ENCODE assay signal across 8 cellular contexts in the genomic region with DNA sequence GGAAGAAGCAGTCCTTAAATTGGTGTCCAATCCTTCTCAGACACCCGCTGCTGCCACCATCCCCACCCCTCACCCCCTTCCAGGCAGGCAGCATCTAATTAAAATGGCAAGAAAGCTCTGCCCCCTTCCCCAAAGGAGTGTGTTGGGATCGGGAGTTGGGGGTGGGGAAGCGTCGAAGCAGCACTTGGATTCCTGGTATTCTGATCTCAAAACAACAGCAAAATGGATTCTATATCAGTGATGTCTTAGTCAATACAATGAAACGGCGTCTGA. TPM values are rescaled to one million over a fixed set of nuclear protein-coding genes. Genes with fewer than 3 reads are reported as not detected.
DNase-seq lines count a peak whose midpoint lies in the region; ATAC-seq lines count a peak whose summit lies in the region.

No MANE protein-coding gene starts in this region.

- peak overlapping the region; percentile 93 for H3K4me3 Mint-ChIP-seq in T-helper 1 cell treated with Interleukin-12 subunit alpha and Interleukin-12 subunit beta and Interleukin-4 antibody, amounts not matched to agents 30 μg/mL and 1 μg/mL, for 36 hours
- peak overlapping the region; percentile 93 for H3K4me3 Mint-ChIP-seq in activated naive CD8-positive, alpha-beta T cell treated with anti-CD3 and anti-CD28 coated beads, Interleukin-2, amount 10 ng/mL, durations not matched to agents 7 days and 5 days
- peak overlapping the region; percentile 94 to 97 (median 95) for H3K4me3 Mint-ChIP-seq in immature natural killer cell

- H3K27me3 ChIP-seq in stomach smooth muscle (ENCODE audit: control insufficient read depth in 1 of 2, insufficient read depth in 2 of 2, low read length in 2 of 2) = no peaks in the 10 kb centered on the region

- DNase-seq in T-helper 1 cell = no peak
- DNase-seq in activated naive CD8-positive, alpha-beta T cell treated with anti-CD3 and anti-CD28 coated beads, Interleukin-2, amount 10 ng/mL, durations not matched to agents 7 days and 5 days = peak; percentile 43
- DNase-seq in immature natural killer cell = no peak
- DNase-seq in SHP77 treated with DMSO at 0.1 percent for 48 hours (lab: John Stamatoyannopoulos, UW) = no peak
- DNase-seq in GM03348 (ENCODE audit: low spot score) = no peak

- no peaks in the 10 kb centered on the region for H3K9me3 ChIP-seq in stomach smooth muscle (ENCODE audit: control insufficient read depth in 2 of 2, low read length in 2 of 2)

- POLR2A ChIA-PET in activated naive CD8-positive, alpha-beta T cell treated with anti-CD3 and anti-CD28 coated beads, Interleukin-2, amount 10 ng/mL, durations not matched to agents 7 days and 5 days (lab: Charles Lee) = interaction anchor here (0.7 to 3.0 kb wide), 5 partner anchors 33 to 1104 kb away, joined by 3 to 12 read pairs (median 5); no protein-coding TSS in a partner anchor

- H3K36me3 Mint-ChIP-seq in T-helper 1 cell treated with Interleukin-12 subunit alpha and Interleukin-12 subunit beta and Interleukin-4 antibody, amounts not matched to agents 30 μg/mL and 1 μg/mL, for 36 hours (ENCODE audit: low read depth) = peaks cover 3% of the 10 kb centered on the region
- peaks cover 4% of the 10 kb centered on the region for H3K36me3 Mint-ChIP-seq in activated naive CD8-positive, alpha-beta T cell treated with anti-CD3 and anti-CD28 coated beads, Interleukin-2, amount 10 ng/mL, durations not matched to agents 7 days and 5 days
- peaks cover 0 to 3% (median 0%) of the 10 kb centered on the region in 3 donors for H3K36me3 Mint-ChIP-seq in immature natural killer cell

- ATAC-seq in activated naive CD8-positive, alpha-beta T cell treated with anti-CD3 and anti-CD28 coated beads, Interleukin-2, amount 10 ng/mL, durations not matched to agents 7 days and 5 days (ENCODE audit: low read depth) = no peak
- no peak for ATAC-seq in GM21576 (IDR thresholded peaks at IDR 0.05; ENCODE audit: unreplicated experiment)

- H3K4me1 Mint-ChIP-seq in T-helper 1 cell treated with Interleukin-12 subunit alpha and Interleukin-12 subunit beta and Interleukin-4 antibody, amounts not matched to agents 30 μg/mL and 1 μg/mL, for 36 hours (ENCODE audit: low read depth) = peaks cover 40% of the 10 kb centered on the region
- peaks cover 36% of the 10 kb centered on the region for H3K4me1 Mint-ChIP-seq in activated naive CD8-positive, alpha-beta T cell treated with anti-CD3 and anti-CD28 coated beads, Interleukin-2, amount 10 ng/mL, durations not matched to agents 7 days and 5 days
- peaks cover 28 to 58% of the 10 kb centered on the region in 2 donors for H3K4me1 Mint-ChIP-seq in immature natural killer cell

- peak overlapping the region; percentile 83 for H3K27ac Mint-ChIP-seq in T-helper 1 cell treated with Interleukin-12 subunit alpha and Interleukin-12 subunit beta and Interleukin-4 antibody, amounts not matched to agents 30 μg/mL and 1 μg/mL, for 36 hours
- peak overlapping the region; percentile 90 for H3K27ac Mint-ChIP-seq in activated naive CD8-positive, alpha-beta T cell treated with anti-CD3 and anti-CD28 coated beads, Interleukin-2, amount 10 ng/mL, durations not matched to agents 7 days and 5 days
- peak overlapping the region; percentile 84 to 95 (median 93) for H3K27ac Mint-ChIP-seq in immature natural killer cell

- H3K27ac ChIP-seq in stomach smooth muscle (ENCODE audit: low read length) = no peak overlapping the region

- peak overlapping the region; percentile 83 to 88 for H3K4me3 ChIP-seq in stomach smooth muscle (ENCODE audit: low read length in 2 of 2)

- no peaks in the 10 kb centered on the region for H3K36me3 ChIP-seq in stomach smooth muscle (ENCODE audit: control insufficient read depth in 2 of 2, insufficient read depth in 2 of 2, low read length in 2 of 2)

- H3K27me3 Mint-ChIP-seq in T-helper 1 cell treated with Interleukin-12 subunit alpha and Interleukin-12 subunit beta and Interleukin-4 antibody, amounts not matched to agents 30 μg/mL and 1 μg/mL, for 36 hours (ENCODE audit: low read depth) = no peaks in the 10 kb centered on the region
- H3K27me3 Mint-ChIP-seq in activated naive CD8-positive, alpha-beta T cell treated with anti-CD3 and anti-CD28 coated beads, Interleukin-2, amount 10 ng/mL, durations not matched to agents 7 days and 5 days = no peaks in the 10 kb centered on the region
- H3K27me3 Mint-ChIP-seq in immature natural killer cell (ENCODE audit: low read depth in 3 of 3) = peaks cover 17 to 26% (median 19%) of the 10 kb centered on the region in 3 donors

- H3K9ac ChIP-seq in stomach smooth muscle (ENCODE audit: low read length in 2 of 2) = peak overlapping the region; percentile 45 to 79

- no peaks in the 10 kb centered on the region for H3K9me3 Mint-ChIP-seq in T-helper 1 cell treated with Interleukin-12 subunit alpha and Interleukin-12 subunit beta and Interleukin-4 antibody, amounts not matched to agents 30 μg/mL and 1 μg/mL, for 36 hours
- H3K9me3 Mint-ChIP-seq in activated naive CD8-positive, alpha-beta T cell treated with anti-CD3 and anti-CD28 coated beads, Interleukin-2, amount 10 ng/mL, durations not matched to agents 7 days and 5 days = no peaks in the 10 kb centered on the region
- H3K9me3 Mint-ChIP-seq in immature natural killer cell = no peaks in the 10 kb centered on the region

- peaks cover 27% of the 10 kb centered on the region for H3K4me1 ChIP-seq in stomach smooth muscle (ENCODE audit: control insufficient read depth, insufficient read depth, low read length)

RNA-seq across cellular contexts. Expression of gene TNIK, which starts 1.4 kb away (rescaled TPM):
- total RNA-seq in activated naive CD8-positive, alpha-beta T cell treated with anti-CD3 and anti-CD28 coated beads, Interleukin-2, amount 10 ng/mL, durations not matched to agents 7 days and 5 days = 10 to 100 TPM; 47.6 to 52.7 TPM
- 10 to 100 TPM in 2 of 3 donors, 1 to 10 TPM in 1; 4.7 to 28.9 (median 13.7) TPM for polyA plus RNA-seq in immature natural killer cell
